ENCODE assay signal across 19 cellular contexts in the genomic region with DNA sequence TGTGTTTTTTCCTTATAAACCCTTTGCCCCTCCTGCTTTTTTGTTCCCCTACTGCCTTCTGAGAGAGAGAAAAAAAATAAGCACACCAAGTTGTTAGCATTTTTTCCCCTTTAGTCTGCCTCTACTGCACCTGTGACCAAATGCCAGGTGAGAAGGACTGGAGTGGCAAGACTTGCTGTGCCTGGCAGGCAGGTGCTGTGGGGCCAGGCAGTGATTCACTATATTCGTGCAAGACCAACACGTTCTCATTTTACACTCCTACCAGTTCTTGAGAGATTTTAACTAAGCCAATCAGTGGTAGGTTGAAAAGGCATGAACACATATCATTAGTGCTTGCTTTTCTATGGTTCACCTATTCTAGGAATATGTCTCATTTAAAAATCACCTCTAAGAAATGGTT.
"Had no signal": no experiment of that assay in that cellular context is flagged by ENCODE, and none has a peak within 500 bp of the region (broad histone marks: within the 10 kb centered on the region; RNA-seq: fewer than 3 reads in every experiment).

No MANE protein-coding gene starts in this region.

- H3K27me3 ChIP-seq: colonic mucosa, pancreas had no signal

- H3K4me1 ChIP-seq: colonic mucosa, pancreas had no signal

- DNase-seq: activated CD4-positive, alpha-beta T cell treated with anti-CD3 and anti-CD28 coated beads for 4 hours; activated CD8-positive, alpha-beta memory T cell treated with anti-CD3 and anti-CD28 coated beads, Interleukin-2, amount 50 U/mL, for 4 hours; activated CD8-positive, alpha-beta T cell treated with anti-CD3 and anti-CD28 coated beads, Interleukin-2, amount 10 ng/mL, durations not matched to agents 7 days and 5 days; activated gamma-delta T cell treated with Interleukin-2 at 50 U/mL for 16 hours; amniotic stem cell; central memory CD4-positive, alpha-beta T cell; colonic mucosa; foreskin fibroblast; glutamatergic neuron; hypothalamus; kidney; left ventricle myocardium inferior; naive thymus-derived CD4-positive, alpha-beta T cell; pancreas; stimulated activated naive CD8-positive, alpha-beta T cell treated with anti-CD3 and anti-CD28 coated beads, Interleukin-15, Interleukin-2, amounts not matched to agents 100 U/mL and 50 U/mL, for 24 hours had no signal

- H3K4me3 Mint-ChIP-seq: activated CD8-positive, alpha-beta T cell treated with anti-CD3 and anti-CD28 coated beads, Interleukin-2, amount 10 ng/mL, durations not matched to agents 7 days and 5 days; activated naive CD8-positive, alpha-beta T cell; naive thymus-derived CD4-positive, alpha-beta T cell; type B pancreatic cell; WTC11 had no signal

- H3K9me3 ChIP-seq: colonic mucosa, left ventricle myocardium inferior, pancreas had no signal

- ATAC-seq: activated CD8-positive, alpha-beta T cell treated with anti-CD3 and anti-CD28 coated beads, Interleukin-2, amount 10 ng/mL, durations not matched to agents 7 days and 5 days; naive thymus-derived CD4-positive, alpha-beta T cell; pancreas; sciatic nerve; stimulated activated naive CD8-positive, alpha-beta T cell treated with anti-CD3 and anti-CD28 coated beads, Interleukin-15, Interleukin-2, amounts not matched to agents 100 U/mL and 50 U/mL, for 24 hours; WTC11 had no signal

- H3K27ac ChIP-seq: colonic mucosa, left ventricle myocardium inferior, pancreas had no signal

- H3K4me3 ChIP-seq: colonic mucosa, left ventricle myocardium inferior, pancreas had no signal

- H3K9me3 Mint-ChIP-seq: naive thymus-derived CD4-positive, alpha-beta T cell; type B pancreatic cell; WTC11 had no signal

- H3K27me3 Mint-ChIP-seq: activated naive CD8-positive, alpha-beta T cell; naive thymus-derived CD4-positive, alpha-beta T cell; type B pancreatic cell had no signal

- H3K27ac Mint-ChIP-seq: activated CD8-positive, alpha-beta T cell treated with anti-CD3 and anti-CD28 coated beads, Interleukin-2, amount 10 ng/mL, durations not matched to agents 7 days and 5 days; activated naive CD8-positive, alpha-beta T cell; naive thymus-derived CD4-positive, alpha-beta T cell; type B pancreatic cell; WTC11 had no signal

- H3K36me3 ChIP-seq: colonic mucosa, pancreas had no signal
